12 cellular contexts compared by ENCODE assay signal in the genomic region with DNA sequence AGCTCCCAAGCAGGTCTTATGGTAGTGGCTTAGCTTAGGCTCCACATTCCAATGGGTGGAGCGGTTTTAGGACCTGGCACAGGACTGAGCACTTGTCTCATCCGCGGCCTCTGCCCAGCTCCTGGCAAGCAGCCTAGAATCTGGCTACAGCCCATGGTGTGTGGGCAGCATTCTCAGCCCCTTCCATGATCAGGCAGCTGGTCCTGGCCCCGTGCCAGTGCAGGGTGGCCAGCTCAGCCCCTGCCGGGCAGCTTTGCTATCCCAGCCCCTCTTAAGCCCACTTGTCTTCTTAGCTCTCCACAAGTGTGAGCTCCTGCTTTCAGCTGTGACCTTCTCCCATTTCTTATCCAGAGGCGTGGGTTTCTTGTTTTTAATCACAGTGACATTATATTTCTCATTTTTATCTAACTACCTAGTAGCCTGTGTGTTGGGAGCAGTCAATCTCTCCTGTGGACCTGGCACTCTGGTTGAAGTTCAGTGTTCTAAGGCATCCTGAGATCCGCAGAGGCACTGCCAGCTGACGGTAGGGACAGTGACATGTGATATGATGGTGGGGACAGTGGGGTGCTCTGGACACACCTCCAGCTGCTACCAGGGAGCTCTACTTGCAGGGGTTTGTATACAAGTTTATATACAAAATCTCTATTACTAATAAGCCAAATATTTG.
DNase-seq lines count a peak whose midpoint lies in the region; ATAC-seq, FAIRE-seq and TF ChIP-seq lines count a peak whose summit lies in the region.
"Had no signal": no experiment of that assay in that cellular context is flagged by ENCODE, and none has a peak within 500 bp of the region (broad histone marks: within the 10 kb centered on the region; RNA-seq: fewer than 3 reads in every experiment).

No MANE protein-coding gene starts in this region.

- TF ChIP-seq CTCF in heart left ventricle (IDR thresholded peaks at IDR 0.05) (peak in 1 of 12 donors; percentile 4), Caco-2 (IDR thresholded peaks at IDR 0.05; ENCODE audit: insufficient read depth in 1 of 2, low read depth in 1 of 2, low read length in 1 of 2, severe bottlenecking in 1 of 2, unreplicated experiment in 1 of 2) (no peak), Peyer's patch (IDR thresholded peaks at IDR 0.05) (no peak)

- CTCF ChIA-PET in Caco-2 (lab: Charles Lee): interaction anchor here (1.2 kb wide), 1 partner anchor 119 kb away, joined by 3 read pairs; no protein-coding TSS in a partner anchor

- no peaks in the 10 kb centered on the region for H3K9me3 Mint-ChIP-seq in Caco-2 (ENCODE audit: unreplicated experiment)
- H3K9me3 Mint-ChIP-seq: activated naive CD8-positive, alpha-beta T cell treated with anti-CD3 and anti-CD28 coated beads, Interleukin-2, amount 10 ng/mL, durations not matched to agents 7 days and 5 days; stimulated activated naive CD8-positive, alpha-beta T cell treated with anti-CD3 and anti-CD28 coated beads, Interleukin-15, Interleukin-2, amounts not matched to agents 100 ng/mL and 50 ng/mL, for 24 hours had no signal

- POLR2A ChIA-PET in Caco-2 (lab: Charles Lee): no interaction called here

- WGBS in heart left ventricle, 4 donors: 33 to 40% (median 38%) methylated on average over 8 of the region's 8 CpGs
- 10 to 40% (median 19%) methylated on average over 8 of the region's 8 CpGs for WGBS in small intestine, 3 donors

- H3K27ac Mint-ChIP-seq in Caco-2 (ENCODE audit: unreplicated experiment): no peak overlapping the region
- H3K27ac Mint-ChIP-seq: activated naive CD8-positive, alpha-beta T cell treated with anti-CD3 and anti-CD28 coated beads, Interleukin-2, amount 10 ng/mL, durations not matched to agents 7 days and 5 days; stimulated activated naive CD8-positive, alpha-beta T cell treated with anti-CD3 and anti-CD28 coated beads, Interleukin-15, Interleukin-2, amounts not matched to agents 100 ng/mL and 50 ng/mL, for 24 hours had no signal

- no peak overlapping the region for H3K4me3 Mint-ChIP-seq in Caco-2 (ENCODE audit: unreplicated experiment)
- H3K4me3 Mint-ChIP-seq: activated naive CD8-positive, alpha-beta T cell treated with anti-CD3 and anti-CD28 coated beads, Interleukin-2, amount 10 ng/mL, durations not matched to agents 7 days and 5 days; stimulated activated naive CD8-positive, alpha-beta T cell treated with anti-CD3 and anti-CD28 coated beads, Interleukin-15, Interleukin-2, amounts not matched to agents 100 ng/mL and 50 ng/mL, for 24 hours had no signal

- peaks cover 18% of the 10 kb centered on the region for H3K27me3 Mint-ChIP-seq in Caco-2 (ENCODE audit: insufficient read depth, unreplicated experiment)

- no TSS peak for BruUV-seq in Caco-2 (replicated peaks; lab: Mats Ljungman, UMichigan)

- H3K4me1 ChIP-seq in heart left ventricle (peaks cover 0 to 16% (median 0%) of the 10 kb centered on the region in 12 donors), small intestine (ENCODE audit: control insufficient read depth in 2 of 2, insufficient read depth in 1 of 2, low read depth in 1 of 2, low read length in 1 of 2) (peaks cover 0 to 3% of the 10 kb centered on the region in 2 donors), Caco-2 (no peaks in the 10 kb centered on the region), Peyer's patch (peaks cover 0 to 9% (median 0%) of the 10 kb centered on the region in 4 donors)

- H3K4me1 Mint-ChIP-seq in Caco-2 (ENCODE audit: low read depth, unreplicated experiment): no peaks in the 10 kb centered on the region
- H3K4me1 Mint-ChIP-seq: activated naive CD8-positive, alpha-beta T cell treated with anti-CD3 and anti-CD28 coated beads, Interleukin-2, amount 10 ng/mL, durations not matched to agents 7 days and 5 days had no signal

- H3K36me3 Mint-ChIP-seq in Caco-2 (ENCODE audit: insufficient read depth, unreplicated experiment): no peaks in the 10 kb centered on the region
- H3K36me3 Mint-ChIP-seq: activated naive CD8-positive, alpha-beta T cell treated with anti-CD3 and anti-CD28 coated beads, Interleukin-2, amount 10 ng/mL, durations not matched to agents 7 days and 5 days had no signal

- no peaks in the 10 kb centered on the region for H3K9me3 ChIP-seq in heart left ventricle
- no peaks in the 10 kb centered on the region for H3K9me3 ChIP-seq in small intestine (ENCODE audit: control insufficient read depth, low read depth)
- H3K9me3 ChIP-seq in Caco-2: no peaks in the 10 kb centered on the region
- no peaks in the 10 kb centered on the region for H3K9me3 ChIP-seq in Peyer's patch
- H3K9me3 ChIP-seq: right lobe of liver had no signal

- intact Hi-C loops in heart left ventricle (cut with DNase I) (loop anchor here in 4 of 10 donors (5.0 to 10.0 kb wide), 2 partner anchors 353 to 501 kb away; no protein-coding TSS in a partner anchor), Caco-2 (cut with micrococcal nuclease; ENCODE audit: unreplicated experiment) (loop anchor here (10.0 kb wide), 1 partner anchor 593 kb away; no protein-coding TSS in a partner anchor)

- TF ChIP-seq POLR2A in heart left ventricle (IDR thresholded peaks at IDR 0.05) (no peak), Peyer's patch (IDR thresholded peaks at IDR 0.05) (no peak)

- H3K27me3 ChIP-seq in heart left ventricle: peaks cover 0 to 15% (median 0%) of the 10 kb centered on the region in 9 donors
- H3K27me3 ChIP-seq in small intestine (ENCODE audit: control insufficient read depth in 2 of 2, insufficient read depth in 2 of 2, low read length in 2 of 2): peaks cover 0 to 5% of the 10 kb centered on the region in 2 donors
- H3K27me3 ChIP-seq in Caco-2 (replicated peaks; ENCODE audit: control insufficient read depth, insufficient read depth, low read length): no peaks in the 10 kb centered on the region; the same call in none of the 2 replicates
- no peaks in the 10 kb centered on the region for H3K27me3 ChIP-seq in Peyer's patch

- DNase-seq in HK-2 (ENCODE audit: unreplicated experiment) (peak; percentile 23), SHP77 (lab: John Stamatoyannopoulos, UW) (peak; percentile 60 to 81), heart left ventricle (peak; percentile 81 to 89 (median 85)), small intestine (peak; percentile 64), Caco-2 (no peak), Peyer's patch (no peak), GDM1 (lab: John Stamatoyannopoulos, UW) (no peak)
- DNase-seq: activated naive CD8-positive, alpha-beta T cell treated with anti-CD3 and anti-CD28 coated beads, Interleukin-2, amount 10 ng/mL, durations not matched to agents 7 days and 5 days; Kasumi-1 had no signal

- no peak for FAIRE-seq in small intestine (lab: Jason Lieb, UNC)

- ATAC-seq in heart left ventricle: peak; percentile 94 to 97 (median 95)
- ATAC-seq in HG03108 (IDR thresholded peaks at IDR 0.05; ENCODE audit: unreplicated experiment): no peak

- peak overlapping the region in 10 of 12 donors; percentile 25 to 77 (median 62) for H3K27ac ChIP-seq in heart left ventricle
- no peak overlapping the region for H3K27ac ChIP-seq in small intestine (ENCODE audit: low read depth in 1 of 2, low read length in 1 of 2)
- no peak overlapping the region for H3K27ac ChIP-seq in Peyer's patch
- H3K27ac ChIP-seq: right lobe of liver had no signal

- no peak overlapping the region for H3K4me3 ChIP-seq in heart left ventricle
- no peak overlapping the region for H3K4me3 ChIP-seq in small intestine (ENCODE audit: low read depth in 1 of 2, low read length in 2 of 2)
- H3K4me3 ChIP-seq in Caco-2 (ENCODE audit: low read depth, low read length): no peak overlapping the region
- H3K4me3 ChIP-seq in Peyer's patch: no peak overlapping the region
- H3K4me3 ChIP-seq: right lobe of liver had no signal

- no peaks in the 10 kb centered on the region for H3K36me3 ChIP-seq in heart left ventricle
- H3K36me3 ChIP-seq in small intestine (ENCODE audit: control insufficient read depth in 2 of 2, insufficient read depth in 2 of 2, low read length in 2 of 2): no peaks in the 10 kb centered on the region
- H3K36me3 ChIP-seq in Caco-2 (ENCODE audit: control insufficient read depth, insufficient read depth, low read length): no peaks in the 10 kb centered on the region
- no peaks in the 10 kb centered on the region for H3K36me3 ChIP-seq in Peyer's patch
- H3K36me3 ChIP-seq: right lobe of liver had no signal

Comparison
In these comparisons a context has a peak if more than half of its experiments do, and no peak if none do; other contexts are left out.
1. DNase-seq: peak in HK-2 (single experiment), SHP77 (2 of 2), heart left ventricle (5 of 5) and small intestine (single experiment); none in Caco-2 (0 of 2), Peyer's patch (0 of 3) and GDM1 (single experiment).
2. H3K27ac ChIP-seq: peak in heart left ventricle (10 of 12); none in small intestine (0 of 2) and Peyer's patch (0 of 4).